1 cellular context compared by ENCODE assay signal in genomic region chr20:44885392-44886275, GRCh38.
A peak's percentile ranks its signal among the peaks of the same experiment; 100 is the strongest.
TF ChIP-seq lines count a peak whose summit lies in the region.

Gene YWHAB (plus strand): TSS chr20:44885705. CDS start chr20:44901534, 15,829 bp downstream.

TF ChIP-seq in HepG2, 621 proteins besides CTCF, POLR2A, EP300 and RAD21 (continued from another document and continues in another):
- TF ChIP-seq ZHX2 (IDR thresholded peaks at IDR 0.05; ENCODE audit: low read depth): peak; percentile 54; the same call in 1 of the 2 replicates
- peak; percentile 14; the same call in 1 of the 2 replicates for TF ChIP-seq ZHX2 (CRISPR knock-in tag; IDR thresholded peaks at IDR 0.05; ENCODE audit: borderline replicate concordance)
- no peak for TF ChIP-seq PCBP2 (optimal IDR thresholded peaks at IDR 0.05; ENCODE audit: low read depth, low read length, poor library complexity, severe bottlenecking)
- peak; percentile 92 for TF ChIP-seq IRF9 (CRISPR knock-in tag; IDR thresholded peaks at IDR 0.05; ENCODE audit: borderline replicate concordance)
- TF ChIP-seq TGIF2 (CRISPR knock-in tag; IDR thresholded peaks at IDR 0.05): no peak; the same call in 1 of the 2 replicates
- peak; percentile 97 for TF ChIP-seq HNRNPK (IDR thresholded peaks at IDR 0.05; ENCODE audit: low read depth, low read length, poor library complexity, severe bottlenecking)
- TF ChIP-seq ZNF180 (CRISPR knock-in tag; IDR thresholded peaks at IDR 0.05; ENCODE audit: borderline replicate concordance, low read depth): 0 out of 2 replicates have a peak, but pooled peaks have one; percentile 44
- TF ChIP-seq ZC3H13 (CRISPR knock-in tag; IDR thresholded peaks at IDR 0.05): peak; percentile 68; the same call in 1 of the 2 replicates
- TF ChIP-seq TBL1XR1 (IDR thresholded peaks at IDR 0.05; ENCODE audit: borderline replicate concordance, low read length, partially characterized antibody): no peak
- no peak; the same call in 1 of the 2 replicates for TF ChIP-seq AHR (CRISPR knock-in tag; IDR thresholded peaks at IDR 0.05)
- no peak for TF ChIP-seq FOXA1 (IDR thresholded peaks at IDR 0.05)
- TF ChIP-seq FOXA1 (CRISPR knock-in tag; IDR thresholded peaks at IDR 0.05): no peak
- peak; percentile 31; the same call in 1 of the 2 replicates for TF ChIP-seq ZKSCAN8 (CRISPR knock-in tag; IDR thresholded peaks at IDR 0.05; ENCODE audit: borderline replicate concordance)
- no peak for TF ChIP-seq NONO (IDR thresholded peaks at IDR 0.05)
- peak; percentile 96 for TF ChIP-seq NONO (CRISPR knock-in tag; conservative IDR thresholded peaks at IDR 0.05)
- TF ChIP-seq, protein P1, sequence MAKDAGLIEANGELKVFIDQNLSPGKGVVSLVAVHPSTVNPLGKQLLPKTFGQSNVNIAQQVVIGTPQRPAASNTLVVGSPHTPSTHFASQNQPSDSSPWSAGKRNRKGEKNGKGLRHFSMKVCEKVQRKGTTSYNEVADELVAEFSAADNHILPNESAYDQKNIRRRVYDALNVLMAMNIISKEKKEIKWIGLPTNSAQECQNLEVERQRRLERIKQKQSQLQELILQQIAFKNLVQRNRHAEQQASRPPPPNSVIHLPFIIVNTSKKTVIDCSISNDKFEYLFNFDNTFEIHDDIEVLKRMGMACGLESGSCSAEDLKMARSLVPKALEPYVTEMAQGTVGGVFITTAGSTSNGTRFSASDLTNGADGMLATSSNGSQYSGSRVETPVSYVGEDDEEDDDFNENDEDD (CRISPR knock-in tag; IDR thresholded peaks at IDR 0.05; ENCODE audit: borderline replicate concordance): peak; percentile 88; the same call in 1 of the 2 replicates
- peak; percentile 47; the same call in 1 of the 2 replicates for TF ChIP-seq RARA (CRISPR knock-in tag; IDR thresholded peaks at IDR 0.05)
- no peak for TF ChIP-seq SMARCE1 (IDR thresholded peaks at IDR 0.05; ENCODE audit: borderline replicate concordance)
- TF ChIP-seq HIVEP1 (CRISPR knock-in tag; IDR thresholded peaks at IDR 0.05): peak; percentile 73; the same call in 1 of the 2 replicates
- no peak for TF ChIP-seq HOXA7 (CRISPR knock-in tag; IDR thresholded peaks at IDR 0.05)
- TF ChIP-seq XRCC5 (optimal IDR thresholded peaks at IDR 0.05; ENCODE audit: low read length): peak; percentile 69
- TF ChIP-seq, protein P2, sequence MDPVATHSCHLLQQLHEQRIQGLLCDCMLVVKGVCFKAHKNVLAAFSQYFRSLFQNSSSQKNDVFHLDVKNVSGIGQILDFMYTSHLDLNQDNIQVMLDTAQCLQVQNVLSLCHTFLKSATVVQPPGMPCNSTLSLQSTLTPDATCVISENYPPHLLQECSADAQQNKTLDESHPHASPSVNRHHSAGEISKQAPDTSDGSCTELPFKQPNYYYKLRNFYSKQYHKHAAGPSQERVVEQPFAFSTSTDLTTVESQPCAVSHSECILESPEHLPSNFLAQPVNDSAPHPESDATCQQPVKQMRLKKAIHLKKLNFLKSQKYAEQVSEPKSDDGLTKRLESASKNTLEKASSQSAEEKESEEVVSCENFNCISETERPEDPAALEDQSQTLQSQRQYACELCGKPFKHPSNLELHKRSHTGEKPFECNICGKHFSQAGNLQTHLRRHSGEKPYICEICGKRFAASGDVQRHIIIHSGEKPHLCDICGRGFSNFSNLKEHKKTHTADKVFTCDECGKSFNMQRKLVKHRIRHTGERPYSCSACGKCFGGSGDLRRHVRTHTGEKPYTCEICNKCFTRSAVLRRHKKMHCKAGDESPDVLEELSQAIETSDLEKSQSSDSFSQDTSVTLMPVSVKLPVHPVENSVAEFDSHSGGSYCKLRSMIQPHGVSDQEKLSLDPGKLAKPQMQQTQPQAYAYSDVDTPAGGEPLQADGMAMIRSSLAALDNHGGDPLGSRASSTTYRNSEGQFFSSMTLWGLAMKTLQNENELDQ (CRISPR knock-in tag; IDR thresholded peaks at IDR 0.05; ENCODE audit: borderline replicate concordance): no peak
- TF ChIP-seq ZNF543 (CRISPR knock-in tag; IDR thresholded peaks at IDR 0.05): no peak
- TF ChIP-seq SKIL (CRISPR knock-in tag; IDR thresholded peaks at IDR 0.05; ENCODE audit: borderline replicate concordance): peak; percentile 63
- peak; percentile 48 for TF ChIP-seq SKI (IDR thresholded peaks at IDR 0.05; ENCODE audit: partially characterized antibody)
- peak; percentile 29; the same call in 1 of the 2 replicates for TF ChIP-seq GLI4 (CRISPR knock-in tag; IDR thresholded peaks at IDR 0.05; ENCODE audit: borderline replicate concordance)
- TF ChIP-seq ZNF101 (CRISPR knock-in tag; IDR thresholded peaks at IDR 0.05; ENCODE audit: borderline replicate concordance, low read depth): no peak
- TF ChIP-seq MYC (CRISPR knock-in tag; IDR thresholded peaks at IDR 0.05; ENCODE audit: borderline replicate concordance): peak; percentile 94
- TF ChIP-seq SRF (IDR thresholded peaks at IDR 0.05; ENCODE audit: low read depth, low read length): peak; percentile 38; the same call in 1 of the 2 replicates
- TF ChIP-seq SUZ12 (IDR thresholded peaks at IDR 0.05; ENCODE audit: low read depth, low read length): no peak
- TF ChIP-seq CAMTA2 (CRISPR knock-in tag; IDR thresholded peaks at IDR 0.05; ENCODE audit: borderline replicate concordance): 0 out of 2 replicates have a peak, but pooled peaks have one; percentile 73
- peak; percentile 88; the same call in 1 of the 2 replicates for TF ChIP-seq AKAP8 (CRISPR knock-in tag; IDR thresholded peaks at IDR 0.05)
- TF ChIP-seq ZNF839 (CRISPR knock-in tag; IDR thresholded peaks at IDR 0.05; ENCODE audit: borderline replicate concordance): peak; percentile 72; the same call in 1 of the 2 replicates
- TF ChIP-seq RFXAP (CRISPR knock-in tag; IDR thresholded peaks at IDR 0.05; ENCODE audit: borderline replicate concordance): peak; percentile 85; the same call in 1 of the 2 replicates
- TF ChIP-seq RAD51 (IDR thresholded peaks at IDR 0.05; ENCODE audit: borderline replicate concordance): peak; percentile 75
- TF ChIP-seq CCAR2 (optimal IDR thresholded peaks at IDR 0.05; ENCODE audit: low read depth, low read length): peak; percentile 54
- TF ChIP-seq ZFP36L1 (CRISPR knock-in tag; IDR thresholded peaks at IDR 0.05): peak; percentile 91
- TF ChIP-seq ZBTB4 (CRISPR knock-in tag; IDR thresholded peaks at IDR 0.05; ENCODE audit: borderline replicate concordance): no peak
- no peak for TF ChIP-seq ZNF460 (CRISPR knock-in tag; IDR thresholded peaks at IDR 0.05; ENCODE audit: borderline replicate concordance)
- TF ChIP-seq, protein P3, sequence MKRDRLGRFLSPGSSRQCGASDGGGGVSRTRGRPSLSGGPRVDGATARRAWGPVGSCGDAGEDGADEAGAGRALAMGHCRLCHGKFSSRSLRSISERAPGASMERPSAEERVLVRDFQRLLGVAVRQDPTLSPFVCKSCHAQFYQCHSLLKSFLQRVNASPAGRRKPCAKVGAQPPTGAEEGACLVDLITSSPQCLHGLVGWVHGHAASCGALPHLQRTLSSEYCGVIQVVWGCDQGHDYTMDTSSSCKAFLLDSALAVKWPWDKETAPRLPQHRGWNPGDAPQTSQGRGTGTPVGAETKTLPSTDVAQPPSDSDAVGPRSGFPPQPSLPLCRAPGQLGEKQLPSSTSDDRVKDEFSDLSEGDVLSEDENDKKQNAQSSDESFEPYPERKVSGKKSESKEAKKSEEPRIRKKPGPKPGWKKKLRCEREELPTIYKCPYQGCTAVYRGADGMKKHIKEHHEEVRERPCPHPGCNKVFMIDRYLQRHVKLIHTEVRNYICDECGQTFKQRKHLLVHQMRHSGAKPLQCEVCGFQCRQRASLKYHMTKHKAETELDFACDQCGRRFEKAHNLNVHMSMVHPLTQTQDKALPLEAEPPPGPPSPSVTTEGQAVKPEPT (CRISPR knock-in tag; IDR thresholded peaks at IDR 0.05; ENCODE audit: low read depth): no peak; the same call in 1 of the 2 replicates
- TF ChIP-seq, protein P4, sequence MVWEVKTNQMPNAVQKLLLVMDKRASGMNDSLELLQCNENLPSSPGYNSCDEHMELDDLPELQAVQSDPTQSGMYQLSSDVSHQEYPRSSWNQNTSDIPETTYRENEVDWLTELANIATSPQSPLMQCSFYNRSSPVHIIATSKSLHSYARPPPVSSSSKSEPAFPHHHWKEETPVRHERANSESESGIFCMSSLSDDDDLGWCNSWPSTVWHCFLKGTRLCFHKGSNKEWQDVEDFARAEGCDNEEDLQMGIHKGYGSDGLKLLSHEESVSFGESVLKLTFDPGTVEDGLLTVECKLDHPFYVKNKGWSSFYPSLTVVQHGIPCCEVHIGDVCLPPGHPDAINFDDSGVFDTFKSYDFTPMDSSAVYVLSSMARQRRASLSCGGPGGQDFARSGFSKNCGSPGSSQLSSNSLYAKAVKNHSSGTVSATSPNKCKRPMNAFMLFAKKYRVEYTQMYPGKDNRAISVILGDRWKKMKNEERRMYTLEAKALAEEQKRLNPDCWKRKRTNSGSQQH (CRISPR knock-in tag; IDR thresholded peaks at IDR 0.05; ENCODE audit: low read depth): no peak
- TF ChIP-seq ZSCAN22 (CRISPR knock-in tag; IDR thresholded peaks at IDR 0.05): no peak
- peak; percentile 79 for TF ChIP-seq KDM5A (IDR thresholded peaks at IDR 0.05; ENCODE audit: borderline replicate concordance, low read length)
- no peak for TF ChIP-seq ZNF629 (CRISPR knock-in tag; conservative IDR thresholded peaks at IDR 0.05)
